In genomic region chr4:71202703-71203102, GRCh38 we compare ENCODE assay signal across 2 cellular contexts.
TF ChIP-seq lines count a peak whose summit lies in the region.

No MANE protein-coding gene starts in this region.

TF ChIP-seq in K562, 482 proteins besides CTCF, POLR2A, EP300 and RAD21 (continued from another document):
- 0 out of 6 replicates have a peak, but pooled peaks of 1 of the 3 experiments have one; percentile 8 for TF ChIP-seq ZBTB11 (CRISPR knock-in tag; IDR thresholded peaks at IDR 0.05)
- no peak for TF ChIP-seq RBM14 (IDR thresholded peaks at IDR 0.05; ENCODE audit: borderline replicate concordance, insufficient read depth, low read depth, low read length)

TF ChIP-seq in WTC11, 78 proteins besides CTCF, POLR2A, EP300 and RAD21 (continued from another document):
- no peak for TF ChIP-seq E2F4 (CRISPR knock-in tag; IDR thresholded peaks at IDR 0.05; ENCODE audit: borderline replicate concordance, low read depth)
- no peak for TF ChIP-seq ZNF232 (CRISPR knock-in tag; IDR thresholded peaks at IDR 0.05)
